In the genomic region with DNA sequence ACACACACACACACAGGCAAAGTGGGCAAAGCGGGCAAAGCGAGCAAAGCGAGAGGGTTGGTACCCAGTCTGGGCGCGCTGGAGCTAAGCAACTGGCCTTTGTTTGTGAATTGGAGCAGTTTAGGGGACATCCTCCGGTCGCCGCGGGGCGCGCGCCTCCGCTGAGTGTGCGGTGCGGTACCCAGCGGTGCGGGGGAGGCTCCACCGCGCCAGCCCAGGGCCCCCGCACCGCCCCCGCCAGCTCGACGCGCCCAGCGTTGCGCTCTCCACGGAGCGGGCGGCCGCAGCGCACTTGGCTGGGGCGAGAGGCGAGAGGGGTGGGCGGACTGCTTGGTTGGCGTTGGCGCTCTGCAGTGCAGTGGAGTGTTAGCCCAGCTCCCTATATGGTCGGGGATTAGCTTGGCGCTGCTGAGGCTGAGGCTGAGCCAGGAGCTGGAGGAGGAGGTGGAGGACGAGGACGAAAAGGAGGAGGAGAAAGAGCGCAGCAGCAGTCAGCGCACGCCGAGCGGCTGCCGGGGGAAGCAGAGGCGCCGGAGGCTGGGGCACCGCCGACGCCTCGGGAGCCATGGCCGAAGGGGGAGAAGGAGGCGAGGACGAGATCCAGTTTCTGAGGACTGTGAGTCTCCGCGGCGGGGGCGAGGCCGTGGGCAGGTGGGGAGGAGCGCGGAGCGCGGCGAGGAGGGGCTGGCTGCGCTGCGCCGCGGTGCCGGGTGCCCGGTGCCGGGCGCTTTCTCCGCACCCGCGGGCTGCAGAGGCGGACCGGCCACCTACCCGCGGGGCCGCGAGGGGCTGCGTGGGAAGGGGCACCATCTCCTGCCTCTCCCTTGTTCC, we compare ENCODE assay signal across 8 cellular contexts. TPM values are rescaled to one million over a fixed set of nuclear protein-coding genes. Genes with fewer than 3 reads are reported as not detected.
DNase-seq lines count a peak whose midpoint lies in the region; ATAC-seq and TF ChIP-seq lines count a peak whose summit lies in the region.

TSS of gene RYR3 (plus strand) at position 487 of the 831 bp plus-strand sequence. CDS start at position 566, 79 bp downstream.

- H3K27me3 ChIP-seq in transverse colon: peaks cover 45% of the 10 kb centered on the region

- H3K27ac ChIP-seq in mesodermal cell (ENCODE audit: low read depth, low read length, severe bottlenecking) (no peak within 1 kb of the TSS), transverse colon (peak within 1 kb of the TSS; percentile 26 to 84 (median 66))

- H3K4me1 ChIP-seq in mesodermal cell (ENCODE audit: control insufficient read depth, insufficient read depth, low read length, poor library complexity, severe bottlenecking): no peaks in the 10 kb centered on the region
- no peaks in the 10 kb centered on the region for H3K4me1 ChIP-seq in transverse colon

- intact Hi-C loops in transverse colon (cut with DNase I; ENCODE audit: low total_unique reads): no loop called here

- TF ChIP-seq CTCF in choroid plexus epithelial cell (conservative IDR thresholded peaks at IDR 0.05; ENCODE audit: low read depth, low read length) (no peak), transverse colon (IDR thresholded peaks at IDR 0.05) (no peak)

- no peak for TF ChIP-seq EP300 in transverse colon (IDR thresholded peaks at IDR 0.05; ENCODE audit: low read depth)

- no peak for ATAC-seq in left lobe of liver

- H3K4me3 ChIP-seq in choroid plexus epithelial cell (ENCODE audit: low read depth, low read length) (no peak within 1 kb of the TSS), mesodermal cell (ENCODE audit: extremely low read depth, insufficient read depth, low read length, poor library complexity, severe bottlenecking) (peak within 1 kb of the TSS; percentile 46), transverse colon (peak within 1 kb of the TSS; percentile 25 to 38 (median 34))

- in situ Hi-C loops in transverse colon (cut with MboI; ENCODE audit: low pct_ligation_motif_present in 1 of 4, low pct_unique_long_range_greater_than_20kb in 1 of 4, low sequenced_read_pairs in 3 of 4): no loop called here

- TF ChIP-seq POLR2A in transverse colon (IDR thresholded peaks at IDR 0.05): no peak

- H3K36me3 ChIP-seq in mesodermal cell (ENCODE audit: control insufficient read depth, insufficient read depth, low read length) (no peaks in the 10 kb centered on the region), transverse colon (no peaks in the 10 kb centered on the region)

- no peaks in the 10 kb centered on the region for H3K9me3 ChIP-seq in mesodermal cell (ENCODE audit: control insufficient read depth, low read length)
- H3K9me3 ChIP-seq in transverse colon: no peaks in the 10 kb centered on the region

- WGBS in mesodermal cell (ENCODE audit: insufficient coverage in 2 of 2), 2 experiments: 0 to 1% methylated on average over 51 to 73 of the region's 84 CpGs
- WGBS in transverse colon (ENCODE audit: low coverage in 1 of 2), 2 donors: 17% methylated on average over 75 of the region's 84 CpGs; no CpG with 5 or more reads in 1 of the 2 donors

- DNase-seq in NCI-H526 (lab: John Stamatoyannopoulos, UW) (peak; percentile 4 to 56), NCI-H526 treated with DMSO at 0.1 percent for 48 hours (lab: John Stamatoyannopoulos, UW) (no peak), choroid plexus epithelial cell (ENCODE audit: low read depth) (peak; percentile 32), transverse colon (no peak), left lobe of liver (ENCODE audit: low spot score) (no peak), NCI-H128 (lab: John Stamatoyannopoulos, UW; ENCODE audit: unreplicated experiment) (no peak), GF-D8 (lab: John Stamatoyannopoulos, UW) (no peak)

RNA-seq across cellular contexts. Expression of gene RYR3, which starts in this region (rescaled TPM):
- polyA plus RNA-seq in mesodermal cell (2013, experiment 1 of 2): 1.5 TPM
- polyA plus RNA-seq in mesodermal cell (2013, experiment 2 of 2): 1.2 TPM
- 1 to 10 TPM in 3 of 4 donors, under 1 TPM in 1; 0.96 to 9.7 (median 5.4) TPM for total RNA-seq in transverse colon
- total RNA-seq in left lobe of liver: not detected

Comparison
In these comparisons a context has a peak if more than half of its experiments do, and no peak if none do; other contexts are left out.
1. DNase-seq: peak in NCI-H526 (2 of 2) and choroid plexus epithelial cell (single experiment); none in NCI-H526 treated with DMSO at 0.1 percent for 48 hours (single experiment), transverse colon (single experiment), left lobe of liver (single experiment), NCI-H128 (single experiment) and GF-D8 (single experiment).